In genomic region chr12:98656289-98657101, GRCh38 we compare ENCODE assay signal across 12 cellular contexts. TPM values are rescaled to one million over a fixed set of nuclear protein-coding genes. Genes with fewer than 3 reads are reported as not detected.
DNase-seq lines count a peak whose midpoint lies in the region; ATAC-seq and TF ChIP-seq lines count a peak whose summit lies in the region.
"Had no signal": no experiment of that assay in that cellular context is flagged by ENCODE, and none has a peak within 500 bp of the region (broad histone marks: within the 10 kb centered on the region; RNA-seq: fewer than 3 reads in every experiment).

No MANE protein-coding gene starts in this region.

- intact Hi-C loops in left colon (cut with DNase I, micrococcal nuclease) (no loop called here), adrenal gland (cut with DNase I) (no loop called here)

- TF ChIP-seq CTCF in GM20000 (IDR thresholded peaks at IDR 0.05; ENCODE audit: extremely low read depth, missing control alignments) = no peak
- TF ChIP-seq CTCF in adrenal gland (IDR thresholded peaks at IDR 0.05) = no peak

- H3K4me1 ChIP-seq in adrenal gland (replicated peaks in 1 of 2) = no peaks in the 10 kb centered on the region
- H3K4me1 ChIP-seq: suprapubic skin had no signal

- peak overlapping the region; percentile 93 for H3K27ac Mint-ChIP-seq in T-helper 17 cell

- H3K36me3 Mint-ChIP-seq in T-helper 17 cell (ENCODE audit: low read depth) = peaks cover 8% of the 10 kb centered on the region

- WGBS in adrenal gland, 4 donors = 81 to 86% (median 84%) methylated on average over 6 of the region's 6 CpGs

- no peak for TF ChIP-seq POLR2A in adrenal gland (IDR thresholded peaks at IDR 0.05)

- peaks cover 15% of the 10 kb centered on the region for H3K4me1 Mint-ChIP-seq in T-helper 17 cell

- H3K9me3 ChIP-seq in T-helper 17 cell (ENCODE audit: control insufficient read depth, low read length, poor library complexity, severe bottlenecking) (no peaks in the 10 kb centered on the region), adrenal gland (replicated peaks in 1 of 3) (no peaks in the 10 kb centered on the region)
- H3K9me3 ChIP-seq: suprapubic skin had no signal

- H3K27ac ChIP-seq in adrenal gland = no peak overlapping the region
- H3K27ac ChIP-seq: suprapubic skin had no signal

- no peaks in the 10 kb centered on the region for H3K27me3 ChIP-seq in adrenal gland
- H3K27me3 ChIP-seq: suprapubic skin had no signal

- no peaks in the 10 kb centered on the region for H3K27me3 Mint-ChIP-seq in T-helper 17 cell

- H3K4me3 ChIP-seq in adrenal gland = no peak overlapping the region
- H3K4me3 ChIP-seq: suprapubic skin had no signal

- no peak overlapping the region for H3K4me3 Mint-ChIP-seq in T-helper 17 cell

- peak; percentile 94 to 97 for ATAC-seq in activated CD4-positive, CD25-positive, alpha-beta regulatory T cell treated with anti-CD3 and anti-CD28 coated beads, Interleukin-2, amount 50 U/mL, for 24 hours
- ATAC-seq in T-helper 17 cell (no peak), left colon (peak; percentile 40), HG02678 (IDR thresholded peaks at IDR 0.05; ENCODE audit: unreplicated experiment) (no peak)

- H3K36me3 ChIP-seq in adrenal gland (replicated peaks in 1 of 2) = peaks cover 0 to 12% of the 10 kb centered on the region in 2 donors

- no peak for DNase-seq in activated CD4-positive, CD25-positive, alpha-beta regulatory T cell treated with anti-CD3 and anti-CD28 coated beads, Interleukin-2, amount 50 U/mL, for 72 hours
- peak; percentile 46 for DNase-seq in GM20000 (ENCODE audit: low spot score)
- DNase-seq in T-helper 17 cell = no peak
- DNase-seq in left colon = no peak
- DNase-seq in adrenal gland = no peak
- no peak for DNase-seq in DMS 273 (lab: John Stamatoyannopoulos, UW; ENCODE audit: unreplicated experiment)
- DNase-seq: DMS 273 treated with DMSO at 0.1 percent for 48 hours, Karpas-422, NCI-H2081 treated with DMSO at 0.1 percent for 48 hours had no signal

RNA-seq across cellular contexts. Expression of gene APAF1, which starts 11.4 kb away (rescaled TPM):
- total RNA-seq in T-helper 17 cell = 10 to 100 TPM; 20.7 to 23.9 TPM
- total RNA-seq in left colon = 10 to 100 TPM; 34.8 to 38.9 TPM
- total RNA-seq in adrenal gland = 10 to 100 TPM in 4 of 8 donors, 1 to 10 TPM in 4; 5.5 to 16.5 (median 10.2) TPM
- polyA plus RNA-seq in adrenal gland = 1 to 10 TPM; 2.8 to 6.7 (median 4.1) TPM

RNA-seq across cellular contexts. Expression of gene IKBIP, which starts 11.9 kb away (rescaled TPM):
- total RNA-seq in T-helper 17 cell (1 to 10 TPM; 2.3 to 3.1 TPM), left colon (1 to 10 TPM; 2.2 to 4.9 TPM), adrenal gland (10 to 100 TPM in 7 of 8 donors, 1 to 10 TPM in 1; 7.2 to 22.9 (median 11.9) TPM)
- 10 to 100 TPM; 13.6 to 15.2 (median 14.8) TPM for polyA plus RNA-seq in adrenal gland

Comparison
In these comparisons a context has a peak if more than half of its experiments do, and no peak if none do; other contexts are left out.
1. ATAC-seq: peak in activated CD4-positive, CD25-positive, alpha-beta regulatory T cell treated with anti-CD3 and anti-CD28 coated beads, Interleukin-2, amount 50 U/mL, for 24 hours (2 of 2) and left colon (single experiment); none in T-helper 17 cell (single experiment) and HG02678 (single experiment).